ENCODE assay signal across 8 cellular contexts in the genomic region with DNA sequence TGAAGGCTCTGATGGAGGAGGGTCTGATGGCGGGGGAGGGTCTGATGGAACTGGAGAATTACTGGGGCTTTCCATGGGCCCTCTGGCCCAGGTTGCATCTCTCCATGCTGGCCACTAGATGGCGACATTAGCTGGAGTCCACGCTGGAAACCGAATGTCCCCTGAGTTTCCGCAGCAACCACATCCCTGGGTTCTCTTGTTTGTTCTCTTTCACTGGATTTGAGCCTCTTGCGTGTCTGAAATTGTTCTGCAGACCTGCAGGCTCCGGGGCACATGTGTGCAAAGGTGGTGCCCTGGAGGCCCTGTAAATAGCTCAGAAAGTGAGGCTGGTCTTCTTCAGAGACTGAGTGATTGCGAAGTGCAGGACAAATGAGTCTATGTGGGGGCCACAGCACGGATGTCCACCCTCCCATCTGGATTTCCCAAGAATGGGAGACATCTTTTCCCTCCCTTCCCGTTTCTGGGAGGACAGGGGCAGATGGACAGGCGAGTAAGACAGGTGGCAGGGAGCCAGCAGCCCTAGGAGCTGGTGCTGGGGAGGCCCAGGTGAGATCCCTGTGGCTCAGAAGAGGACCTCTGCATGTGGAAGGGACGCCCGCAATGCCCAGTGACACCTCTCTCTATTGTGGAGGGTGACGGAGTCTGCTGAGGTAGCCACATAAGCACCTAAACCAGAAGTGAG.
DNase-seq lines count a peak whose midpoint lies in the region; ATAC-seq, FAIRE-seq and TF ChIP-seq lines count a peak whose summit lies in the region.

No MANE protein-coding gene starts in this region.

- H3K4me2 ChIP-seq in HepG2 (ENCODE audit: low read depth, low read length) = no peak overlapping the region

- DNase-seq in AG10803 (ENCODE audit: low read depth) (peak; percentile 54), HAP-1 (ENCODE audit: low spot score in 2 of 2) (peak; percentile 46 to 67), NCI-H526 treated with DMSO at 0.1 percent for 48 hours (lab: John Stamatoyannopoulos, UW) (peak; percentile 70), HepG2 (ENCODE audit: low spot score) (peak; percentile 33)
- peak; percentile 64 for DNase-seq in activated CD4-positive, alpha-beta T cell treated with anti-CD3 and anti-CD28 coated beads, Interleukin-2, amount 50 U/mL, for 1 hour
- DNase-seq in stimulated activated CD4-positive, alpha-beta T cell treated with anti-CD3 and anti-CD28 coated beads, TNF-alpha, amount 100 ng/mL, for 1 hour (ENCODE audit: low read depth in 3 of 3, low spot score in 1 of 3) = peak; percentile 20 to 49 (median 43)

- peak; percentile 80 for ATAC-seq in HepG2
- ATAC-seq in HG02885 (IDR thresholded peaks at IDR 0.05; ENCODE audit: poor library complexity, unreplicated experiment) = no peak

- H3K9me3 ChIP-seq in HAP-1 (no peaks in the 10 kb centered on the region), HepG2 (ENCODE audit: low read length) (no peaks in the 10 kb centered on the region)

- H3K27me3 ChIP-seq in HAP-1 (ENCODE audit: low read depth) = no peaks in the 10 kb centered on the region
- H3K27me3 ChIP-seq in HepG2 (ENCODE audit: control insufficient read depth in 1 of 2, insufficient read depth in 2 of 2, low read length in 2 of 2) = peaks cover 4 to 35% of the 10 kb centered on the region in 2 experiments; a peak in 3 of 5 replicates

- H3K79me2 ChIP-seq in HepG2 (ENCODE audit: insufficient read depth, low read length) = no peaks in the 10 kb centered on the region

- H3K36me3 Mint-ChIP-seq in dendritic cell treated with granulocyte-macrophage colony-stimulating factor and Interleukin-4, amounts not matched to agents 40 ng/mL and 50 ng/mL, for 4 days (ENCODE audit: low read depth) = no peaks in the 10 kb centered on the region

- no peak for TF ChIP-seq EP300 in HepG2 (IDR thresholded peaks at IDR 0.05; ENCODE audit: low read depth in 2 of 2, low read length in 2 of 2)
- no peak for TF ChIP-seq EP300 in HepG2 (CRISPR knock-in tag; IDR thresholded peaks at IDR 0.05; ENCODE audit: borderline replicate concordance)

- H3K27ac Mint-ChIP-seq in dendritic cell treated with granulocyte-macrophage colony-stimulating factor and Interleukin-4, amounts not matched to agents 40 ng/mL and 50 ng/mL, for 4 days = peak overlapping the region; percentile 4

- no peak overlapping the region for H3K4me3 Mint-ChIP-seq in dendritic cell treated with granulocyte-macrophage colony-stimulating factor and Interleukin-4, amounts not matched to agents 40 ng/mL and 50 ng/mL, for 4 days

- TF ChIP-seq CTCF in AG10803 (conservative IDR thresholded peaks at IDR 0.05; ENCODE audit: low read length) = peak; percentile 96
- peak; percentile 88 for TF ChIP-seq CTCF in HepG2 (CRISPR knock-in tag; IDR thresholded peaks at IDR 0.05)

- H3K4me3 ChIP-seq in AG10803 (ENCODE audit: low read length) (no peak overlapping the region), HAP-1 (no peak overlapping the region), HepG2 (replicated peaks in 1 of 3; ENCODE audit: insufficient read depth in 1 of 3, low read depth in 2 of 3, low read length in 3 of 3) (no peak overlapping the region)

- CTCF ChIA-PET in HepG2 (lab: Yijun Ruan, JAX; ENCODE audit: low intra/inter-chr PET ratio, low total read pairs) = interaction anchor here (1.2 to 2.6 kb wide), 3 partner anchors 113 to 304 kb away, joined by 9 to 20 read pairs (median 18); no protein-coding TSS in a partner anchor

- in situ Hi-C loops in HAP-1 (cut with MboI; ENCODE audit: low sequenced_read_pairs) = no loop called here
- in situ Hi-C loops in HepG2 (cut with HindIII; ENCODE audit: extremely low pct_ligation_motif_present, low pct_unique_long_range_greater_than_20kb) = loop anchor here (5.0 kb wide), 1 partner anchor 112 kb away; no protein-coding TSS in a partner anchor

- no peak overlapping the region for H3K27ac ChIP-seq in HepG2 (ENCODE audit: extremely low read length, insufficient read depth, low read length)

- 28% methylated on average over 12 of the region's 14 CpGs for WGBS in HepG2 (ENCODE audit: low lambda C conversion rate)

- H3K27me3 Mint-ChIP-seq in dendritic cell treated with granulocyte-macrophage colony-stimulating factor and Interleukin-4, amounts not matched to agents 40 ng/mL and 50 ng/mL, for 4 days = peaks cover 8% of the 10 kb centered on the region

- no TSS peak for BruUV-seq in HepG2 (replicated peaks; lab: Mats Ljungman, UMichigan)

- H3K36me3 ChIP-seq in HAP-1 (replicated peaks) (no peaks in the 10 kb centered on the region), HepG2 (replicated peaks in 1 of 2; ENCODE audit: control insufficient read depth in 1 of 2, insufficient read depth in 2 of 2, low read length in 2 of 2) (no peaks in the 10 kb centered on the region)

- H3K4me1 Mint-ChIP-seq in dendritic cell treated with granulocyte-macrophage colony-stimulating factor and Interleukin-4, amounts not matched to agents 40 ng/mL and 50 ng/mL, for 4 days (ENCODE audit: low read depth) = peaks cover 33% of the 10 kb centered on the region

- TF ChIP-seq POLR2A in HepG2 (IDR thresholded peaks at IDR 0.05; ENCODE audit: insufficient read depth in 1 of 2, low read depth in 2 of 2, low read length in 2 of 2) = no peak

- no peak overlapping the region for H3K9ac ChIP-seq in HepG2 (ENCODE audit: insufficient read depth, low read depth, low read length)

- H3K4me1 ChIP-seq in HAP-1 (no peaks in the 10 kb centered on the region), HepG2 (ENCODE audit: insufficient read depth, low read length) (peaks cover 7% of the 10 kb centered on the region; the same call in 1 of the 2 replicates)

- no peaks in the 10 kb centered on the region for H4K20me1 ChIP-seq in HepG2 (ENCODE audit: insufficient read depth, low read length)

- intact Hi-C loops in dendritic cell treated with granulocyte-macrophage colony-stimulating factor and Interleukin-4, amounts not matched to agents 40 ng/mL and 50 ng/mL, for 4 days (cut with micrococcal nuclease) = loop anchor here (5.0 kb wide), 2 partner anchors 112 to 307 kb away; no protein-coding TSS in a partner anchor
- intact Hi-C loops in HepG2 (cut with micrococcal nuclease; ENCODE audit: unreplicated experiment) = loop anchor here (1.0 kb wide), 2 partner anchors 113 to 305 kb away; no protein-coding TSS in a partner anchor

- no peak overlapping the region for H2AFZ ChIP-seq in HepG2 (ENCODE audit: low read length)

- POLR2A ChIA-PET in HepG2 (lab: Yijun Ruan, JAX) = no interaction called here

- no peaks in the 10 kb centered on the region for H3K9me3 Mint-ChIP-seq in dendritic cell treated with granulocyte-macrophage colony-stimulating factor and Interleukin-4, amounts not matched to agents 40 ng/mL and 50 ng/mL, for 4 days

- peak; percentile 50 for FAIRE-seq in HepG2 (lab: Jason Lieb, UNC)

- peak; percentile 81 for TF ChIP-seq RAD21 in HepG2 (CRISPR knock-in tag; IDR thresholded peaks at IDR 0.05)

TF ChIP-seq in HepG2, 621 proteins besides CTCF, POLR2A, EP300 and RAD21 (continues in another document):
- no peak for TF ChIP-seq HDAC1 (CRISPR knock-in tag; IDR thresholded peaks at IDR 0.05)
- TF ChIP-seq IRF2 (CRISPR knock-in tag; IDR thresholded peaks at IDR 0.05) = 0 out of 2 replicates have a peak, but pooled peaks have one; percentile 34
- TF ChIP-seq, protein P1, sequence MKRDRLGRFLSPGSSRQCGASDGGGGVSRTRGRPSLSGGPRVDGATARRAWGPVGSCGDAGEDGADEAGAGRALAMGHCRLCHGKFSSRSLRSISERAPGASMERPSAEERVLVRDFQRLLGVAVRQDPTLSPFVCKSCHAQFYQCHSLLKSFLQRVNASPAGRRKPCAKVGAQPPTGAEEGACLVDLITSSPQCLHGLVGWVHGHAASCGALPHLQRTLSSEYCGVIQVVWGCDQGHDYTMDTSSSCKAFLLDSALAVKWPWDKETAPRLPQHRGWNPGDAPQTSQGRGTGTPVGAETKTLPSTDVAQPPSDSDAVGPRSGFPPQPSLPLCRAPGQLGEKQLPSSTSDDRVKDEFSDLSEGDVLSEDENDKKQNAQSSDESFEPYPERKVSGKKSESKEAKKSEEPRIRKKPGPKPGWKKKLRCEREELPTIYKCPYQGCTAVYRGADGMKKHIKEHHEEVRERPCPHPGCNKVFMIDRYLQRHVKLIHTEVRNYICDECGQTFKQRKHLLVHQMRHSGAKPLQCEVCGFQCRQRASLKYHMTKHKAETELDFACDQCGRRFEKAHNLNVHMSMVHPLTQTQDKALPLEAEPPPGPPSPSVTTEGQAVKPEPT (CRISPR knock-in tag; IDR thresholded peaks at IDR 0.05; ENCODE audit: low read depth) = no peak
- TF ChIP-seq ZNF782 (CRISPR knock-in tag; IDR thresholded peaks at IDR 0.05; ENCODE audit: borderline replicate concordance) = no peak
- no peak for TF ChIP-seq SMAD3 (CRISPR knock-in tag; IDR thresholded peaks at IDR 0.05)
- no peak for TF ChIP-seq DR1 (CRISPR knock-in tag; IDR thresholded peaks at IDR 0.05)
- TF ChIP-seq STAG1 (CRISPR knock-in tag; IDR thresholded peaks at IDR 0.05) = peak; percentile 83
- no peak for TF ChIP-seq ZBTB20 (CRISPR knock-in tag; IDR thresholded peaks at IDR 0.05; ENCODE audit: borderline replicate concordance, low read depth)
- TF ChIP-seq, protein P2, sequence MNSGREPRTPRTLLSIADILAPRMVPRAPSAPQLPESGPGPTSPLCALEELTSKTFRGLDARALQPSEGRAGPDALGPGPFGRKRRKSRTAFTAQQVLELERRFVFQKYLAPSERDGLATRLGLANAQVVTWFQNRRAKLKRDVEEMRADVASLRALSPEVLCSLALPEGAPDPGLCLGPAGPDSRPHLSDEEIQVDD (CRISPR knock-in tag; IDR thresholded peaks at IDR 0.05; ENCODE audit: borderline replicate concordance) = no peak
- peak; percentile 77 for TF ChIP-seq SMC3 (IDR thresholded peaks at IDR 0.05; ENCODE audit: low read length)
- TF ChIP-seq ZMYM2 (CRISPR knock-in tag; IDR thresholded peaks at IDR 0.05) = no peak
- TF ChIP-seq ZFP36 (IDR thresholded peaks at IDR 0.05; ENCODE audit: borderline replicate concordance, low read depth, low read length, partially characterized antibody) = no peak
- no peak for TF ChIP-seq SIN3A (IDR thresholded peaks at IDR 0.05; ENCODE audit: borderline replicate concordance, low read depth, low read length)
- TF ChIP-seq ZSCAN22 (CRISPR knock-in tag; IDR thresholded peaks at IDR 0.05) = peak; percentile 92
